7 cellular contexts compared by ENCODE assay signal in the genomic region with DNA sequence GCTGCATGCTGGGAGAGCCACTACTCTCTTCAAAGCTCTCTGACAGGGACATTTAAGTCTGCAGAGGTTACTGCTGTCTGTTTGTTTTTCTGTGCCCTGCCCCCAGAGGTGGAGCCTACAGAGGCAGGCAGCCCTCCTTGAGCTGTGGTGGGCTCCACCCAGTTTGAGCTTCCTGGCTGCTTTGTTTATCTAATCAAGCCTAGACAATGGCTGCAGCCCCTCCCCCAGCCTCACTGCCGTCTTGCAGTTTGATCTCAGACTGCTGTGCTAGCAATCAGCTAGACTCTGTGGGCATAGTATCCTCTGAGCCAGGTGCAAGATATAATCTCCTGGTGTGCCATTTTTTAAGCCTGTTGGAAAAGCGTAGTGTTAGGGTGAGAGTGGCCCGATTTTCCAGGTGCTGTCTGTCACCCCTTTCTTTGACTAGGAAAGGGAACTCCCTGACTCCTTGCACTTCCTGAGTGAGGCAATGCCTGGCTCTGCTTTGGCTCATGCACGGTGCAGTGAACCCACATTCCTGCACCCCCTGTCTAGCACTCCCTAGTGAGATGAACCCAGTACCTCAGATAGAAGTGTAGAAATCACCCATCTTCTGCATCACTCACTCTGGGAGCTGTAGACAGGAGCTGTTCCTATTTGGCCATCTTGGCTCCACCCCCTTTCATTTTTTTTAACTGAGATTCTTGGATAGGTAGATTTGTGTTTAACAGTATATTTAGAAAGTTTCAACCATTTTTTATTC.
DNase-seq lines count a peak whose midpoint lies in the region; ATAC-seq and TF ChIP-seq lines count a peak whose summit lies in the region.
"Not testable (repeated sequence)": the region's sequence is repeated elsewhere in the genome, so short reads cannot be mapped to it uniquely, and the experiment has no call there.

No MANE protein-coding gene starts in this region.

- peak in 71 of 76 experiments; percentile 0 to 76 (median 46) for DNase-seq in HUDEP-2 (lab: John Stamatoyannopoulos, UW; ENCODE audit: unreplicated experiment in 76 of 76)
- peak in 4 of 5 donors; percentile 12 to 45 (median 30) for DNase-seq in T-helper 1 cell
- peak; percentile 11 for DNase-seq in activated CD4-positive, alpha-beta T cell treated with anti-CD3 and anti-CD28 coated beads for 36 hours
- DNase-seq in activated CD8-positive, alpha-beta memory T cell treated with anti-CD3 and anti-CD28 coated beads, Interleukin-2, amount 10 ng/mL, durations not matched to agents 7 days and 5 days, result peak; percentile 66
- DNase-seq in activated naive CD4-positive, alpha-beta T cell treated with anti-CD3 and anti-CD28 coated beads, Interleukin-2, amount 10 ng/mL, durations not matched to agents 7 days and 5 days, result peak; percentile 84
- peak; percentile 46 to 82 for DNase-seq in erythroblast (lab: John Stamatoyannopoulos, UW)
- DNase-seq in stimulated activated CD4-positive, alpha-beta T cell treated with anti-CD3 and anti-CD28 coated beads, Interleukin-4, amount 100 ng/mL, for 1 hour, result peak; percentile 1

- POLR2A ChIA-PET in activated CD4-positive, alpha-beta T cell treated with anti-CD3 and anti-CD28 coated beads for 36 hours (lab: Charles Lee), result not testable (repeated sequence)

- CTCF ChIA-PET in activated CD4-positive, alpha-beta T cell treated with anti-CD3 and anti-CD28 coated beads for 36 hours (lab: Charles Lee); activated CD8-positive, alpha-beta memory T cell treated with anti-CD3 and anti-CD28 coated beads, Interleukin-2, amount 10 ng/mL, durations not matched to agents 7 days and 5 days (lab: Charles Lee): not testable (repeated sequence)
- CTCF ChIA-PET in activated naive CD4-positive, alpha-beta T cell treated with anti-CD3 and anti-CD28 coated beads, Interleukin-2, amount 10 ng/mL, durations not matched to agents 7 days and 5 days (lab: Charles Lee), result interaction anchor here (0.6 to 0.7 kb wide), 2 partner anchors 16 to 167 kb away, joined by 3 read pairs; no protein-coding TSS in a partner anchor

- peaks cover 20% of the 10 kb centered on the region for H3K4me1 Mint-ChIP-seq in activated CD4-positive, alpha-beta T cell treated with anti-CD3 and anti-CD28 coated beads for 36 hours
- H3K4me1 Mint-ChIP-seq in activated CD8-positive, alpha-beta memory T cell treated with anti-CD3 and anti-CD28 coated beads, Interleukin-2, amount 10 ng/mL, durations not matched to agents 7 days and 5 days, result not testable (repeated sequence)
- H3K4me1 Mint-ChIP-seq in activated naive CD4-positive, alpha-beta T cell treated with anti-CD3 and anti-CD28 coated beads, Interleukin-2, amount 10 ng/mL, durations not matched to agents 7 days and 5 days, result peaks cover 29% of the 10 kb centered on the region

- intact Hi-C loops in activated CD4-positive, alpha-beta T cell treated with anti-CD3 and anti-CD28 coated beads for 36 hours (cut with DNase I, micrococcal nuclease), result loop anchor here in 1 of 2 experiments (10.0 kb wide), 1 partner anchor 59 kb away; no protein-coding TSS in a partner anchor

- H3K9me3 Mint-ChIP-seq in activated CD4-positive, alpha-beta T cell treated with anti-CD3 and anti-CD28 coated beads for 36 hours (ENCODE audit: low read depth); activated CD8-positive, alpha-beta memory T cell treated with anti-CD3 and anti-CD28 coated beads, Interleukin-2, amount 10 ng/mL, durations not matched to agents 7 days and 5 days (ENCODE audit: low read depth): not testable (repeated sequence)
- peaks cover 54% of the 10 kb centered on the region for H3K9me3 Mint-ChIP-seq in activated naive CD4-positive, alpha-beta T cell treated with anti-CD3 and anti-CD28 coated beads, Interleukin-2, amount 10 ng/mL, durations not matched to agents 7 days and 5 days

- H3K27me3 Mint-ChIP-seq in activated CD4-positive, alpha-beta T cell treated with anti-CD3 and anti-CD28 coated beads for 36 hours; activated CD8-positive, alpha-beta memory T cell treated with anti-CD3 and anti-CD28 coated beads, Interleukin-2, amount 10 ng/mL, durations not matched to agents 7 days and 5 days; activated naive CD4-positive, alpha-beta T cell treated with anti-CD3 and anti-CD28 coated beads, Interleukin-2, amount 10 ng/mL, durations not matched to agents 7 days and 5 days: not testable (repeated sequence)

- H3K4me3 Mint-ChIP-seq in activated CD4-positive, alpha-beta T cell treated with anti-CD3 and anti-CD28 coated beads for 36 hours, result not testable (repeated sequence)
- peak overlapping the region; percentile 24 for H3K4me3 Mint-ChIP-seq in activated CD8-positive, alpha-beta memory T cell treated with anti-CD3 and anti-CD28 coated beads, Interleukin-2, amount 10 ng/mL, durations not matched to agents 7 days and 5 days
- peak overlapping the region; percentile 40 for H3K4me3 Mint-ChIP-seq in activated naive CD4-positive, alpha-beta T cell treated with anti-CD3 and anti-CD28 coated beads, Interleukin-2, amount 10 ng/mL, durations not matched to agents 7 days and 5 days

- H3K27ac Mint-ChIP-seq in activated CD4-positive, alpha-beta T cell treated with anti-CD3 and anti-CD28 coated beads for 36 hours, result not testable (repeated sequence)
- H3K27ac Mint-ChIP-seq in activated CD8-positive, alpha-beta memory T cell treated with anti-CD3 and anti-CD28 coated beads, Interleukin-2, amount 10 ng/mL, durations not matched to agents 7 days and 5 days, result peak overlapping the region; percentile 66
- H3K27ac Mint-ChIP-seq in activated naive CD4-positive, alpha-beta T cell treated with anti-CD3 and anti-CD28 coated beads, Interleukin-2, amount 10 ng/mL, durations not matched to agents 7 days and 5 days, result peak overlapping the region; percentile 88

- not testable (repeated sequence) for ATAC-seq in activated CD4-positive, alpha-beta T cell treated with anti-CD3 and anti-CD28 coated beads for 36 hours; activated CD8-positive, alpha-beta memory T cell treated with anti-CD3 and anti-CD28 coated beads, Interleukin-2, amount 10 ng/mL, durations not matched to agents 7 days and 5 days

- TF ChIP-seq POLR2A in erythroblast (IDR thresholded peaks at IDR 0.05; ENCODE audit: low read length), result not testable (repeated sequence)

- H3K36me3 Mint-ChIP-seq in activated CD4-positive, alpha-beta T cell treated with anti-CD3 and anti-CD28 coated beads for 36 hours (ENCODE audit: low read depth); activated CD8-positive, alpha-beta memory T cell treated with anti-CD3 and anti-CD28 coated beads, Interleukin-2, amount 10 ng/mL, durations not matched to agents 7 days and 5 days: not testable (repeated sequence)
- H3K36me3 Mint-ChIP-seq in activated naive CD4-positive, alpha-beta T cell treated with anti-CD3 and anti-CD28 coated beads, Interleukin-2, amount 10 ng/mL, durations not matched to agents 7 days and 5 days, result peaks cover 50% of the 10 kb centered on the region

Comparison
In these comparisons a context has a peak if more than half of its experiments do, and no peak if none do; other contexts are left out.
1. DNase-seq: peak in every context shown above with its lines; median percentile 84 in activated naive CD4-positive, alpha-beta T cell treated with anti-CD3 and anti-CD28 coated beads, Interleukin-2, amount 10 ng/mL, durations not matched to agents 7 days and 5 days; 66 in activated CD8-positive, alpha-beta memory T cell treated with anti-CD3 and anti-CD28 coated beads, Interleukin-2, amount 10 ng/mL, durations not matched to agents 7 days and 5 days; 64 in erythroblast; 46 in HUDEP-2; 30 in T-helper 1 cell; 11 in activated CD4-positive, alpha-beta T cell treated with anti-CD3 and anti-CD28 coated beads for 36 hours; 1 in stimulated activated CD4-positive, alpha-beta T cell treated with anti-CD3 and anti-CD28 coated beads, Interleukin-4, amount 100 ng/mL, for 1 hour.